ENCODE assay signal across 9 cellular contexts in the genomic region with DNA sequence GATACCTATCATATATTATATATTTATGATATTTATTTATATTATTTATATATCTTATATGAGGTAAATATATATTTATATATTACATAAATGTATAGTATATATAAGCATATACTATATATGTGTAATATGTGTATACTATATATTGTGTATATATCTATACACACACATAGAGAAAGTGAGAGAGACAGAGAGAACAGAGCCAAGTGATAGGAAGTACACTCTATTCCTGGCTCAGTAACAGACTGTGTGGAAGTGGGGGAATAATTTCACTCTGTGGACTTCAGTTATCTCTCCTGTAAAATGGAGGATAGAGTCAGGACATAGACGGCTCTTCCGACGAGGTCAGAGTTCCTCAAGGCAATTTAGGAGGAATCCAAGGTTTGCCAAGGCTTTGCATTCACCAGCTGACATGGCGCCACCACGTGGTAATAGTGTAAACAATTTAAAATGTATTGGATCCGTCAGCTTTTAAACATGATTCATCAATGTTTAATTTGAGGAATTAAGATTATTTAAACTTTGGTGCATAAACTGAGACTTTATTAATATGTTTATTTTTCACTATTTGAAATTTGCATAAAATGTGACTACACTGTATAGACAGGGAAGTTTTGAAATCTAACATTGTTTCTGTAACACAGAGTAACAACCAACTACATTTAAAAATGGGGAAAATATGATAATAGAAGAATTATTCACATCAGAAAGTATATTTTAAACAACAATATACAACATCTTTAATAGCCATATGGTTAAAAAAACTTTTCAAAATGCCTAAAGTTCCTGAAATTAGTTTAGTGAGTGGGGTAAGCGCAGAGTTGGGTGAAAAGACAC.
DNase-seq lines count a peak whose midpoint lies in the region; ATAC-seq and TF ChIP-seq lines count a peak whose summit lies in the region.
"Had no signal": no experiment of that assay in that cellular context is flagged by ENCODE, and none has a peak within 500 bp of the region (broad histone marks: within the 10 kb centered on the region; RNA-seq: fewer than 3 reads in every experiment).

No MANE protein-coding gene starts in this region.

- no peaks in the 10 kb centered on the region for H4K20me1 ChIP-seq in OCI-LY3 (ENCODE audit: insufficient read depth, low read length)

- H3K4me1 ChIP-seq in OCI-LY3 (ENCODE audit: low read length): no peaks in the 10 kb centered on the region

- no peaks in the 10 kb centered on the region for H3K79me2 ChIP-seq in OCI-LY3 (ENCODE audit: low read length)

- H3K36me3 ChIP-seq in OCI-LY3 (replicated peaks; ENCODE audit: low read depth, low read length): no peaks in the 10 kb centered on the region

- intact Hi-C loops in left ventricle myocardium superior (cut with micrococcal nuclease): no loop called here

- H2AFZ ChIP-seq in OCI-LY3 (ENCODE audit: low read depth, low read length): peak overlapping the region; percentile 97

- H3K27ac ChIP-seq in C4-2B (no peak overlapping the region), OCI-LY3 (ENCODE audit: low read length) (no peak overlapping the region)

- no peak overlapping the region for H3K9ac ChIP-seq in OCI-LY3 (ENCODE audit: low read length)

- H3K4me3 ChIP-seq in OCI-LY3 (ENCODE audit: low read length): peak overlapping the region; percentile 70

- no peaks in the 10 kb centered on the region for H3K27me3 ChIP-seq in OCI-LY3 (ENCODE audit: low read depth, low read length)

- no peaks in the 10 kb centered on the region for H3K9me3 ChIP-seq in OCI-LY3 (ENCODE audit: insufficient read depth, low read length)

- DNase-seq in activated T-helper 9 cell treated with anti-CD3 and anti-CD28 coated beads, Interleukin-2, amount 50 U/mL, for 16 hours (ENCODE audit: low read depth): peak; percentile 26
- peak; percentile 29 for DNase-seq in left ventricle myocardium superior
- peak; percentile 21 for DNase-seq in smooth muscle cell of the brain vasculature (ENCODE audit: low read depth, low spot score)
- no peak for DNase-seq in HuH-7.5 (ENCODE audit: low spot score)

- ATAC-seq in GM18511 (IDR thresholded peaks at IDR 0.05; ENCODE audit: unreplicated experiment) (peak; percentile 82), HG03342 (IDR thresholded peaks at IDR 0.05; ENCODE audit: unreplicated experiment) (peak; percentile 65), left ventricle myocardium superior (no peak)
- ATAC-seq: stimulated activated naive CD8-positive, alpha-beta T cell treated with anti-CD3 and anti-CD28 coated beads, Interleukin-15, amount 100 ng/mL, for 72 hours had no signal

- H3K4me2 ChIP-seq in OCI-LY3 (ENCODE audit: low read length): peak overlapping the region; percentile 85

- TF ChIP-seq CTCF in C4-2B (conservative IDR thresholded peaks at IDR 0.05) (peak; percentile 76), OCI-LY3 (IDR thresholded peaks at IDR 0.05; ENCODE audit: low read depth, low read length) (peak; percentile 74)
